ENCODE assay signal across 8 cellular contexts in genomic region chr19:1063030-1063908, GRCh38. TPM values are rescaled to one million over a fixed set of nuclear protein-coding genes. Genes with fewer than 3 reads are reported as not detected.
DNase-seq lines count a peak whose midpoint lies in the region; ATAC-seq, FAIRE-seq and TF ChIP-seq lines count a peak whose summit lies in the region.
"Had no signal": no experiment of that assay in that cellular context is flagged by ENCODE, and none has a peak within 500 bp of the region (broad histone marks: within the 10 kb centered on the region; RNA-seq: fewer than 3 reads in every experiment).

No MANE protein-coding gene starts in this region.

- no peak overlapping the region for H3K4me3 Mint-ChIP-seq in activated naive CD4-positive, alpha-beta T cell treated with anti-CD3 and anti-CD28 coated beads for 36 hours

- H3K4me3 ChIP-seq in spleen: no peak overlapping the region
- H3K4me3 ChIP-seq: gastroesophageal sphincter had no signal

- H3K27me3 Mint-ChIP-seq in activated naive CD4-positive, alpha-beta T cell treated with anti-CD3 and anti-CD28 coated beads for 36 hours (ENCODE audit: low read depth): no peaks in the 10 kb centered on the region

- no peak for ATAC-seq in HG02840 (IDR thresholded peaks at IDR 0.05; ENCODE audit: low FRiP score, unreplicated experiment)
- ATAC-seq: gastroesophageal sphincter had no signal

- H3K27ac ChIP-seq in RWPE1: peak overlapping the region; percentile 83; the same call in 1 of the 2 replicates
- H3K27ac ChIP-seq in spleen: peak overlapping the region in 1 of 8 donors; percentile 40
- H3K27ac ChIP-seq: gastroesophageal sphincter had no signal

- intact Hi-C loops in activated naive CD4-positive, alpha-beta T cell treated with anti-CD3 and anti-CD28 coated beads for 36 hours (cut with micrococcal nuclease): no loop called here
- intact Hi-C loops in spleen (cut with DNase I; ENCODE audit: low total_unique reads): no loop called here

- DNase-seq in GM19239 (ENCODE audit: insufficient read length, low spot score): no peak
- peak; percentile 39 for DNase-seq in RWPE1 (ENCODE audit: low spot score)
- peak; percentile 68 for DNase-seq in activated naive CD4-positive, alpha-beta T cell treated with anti-CD3 and anti-CD28 coated beads for 36 hours
- peak; percentile 88 for DNase-seq in spleen
- DNase-seq in A172 (ENCODE audit: low spot score): no peak
- no peak for DNase-seq in NCI-H524 (lab: John Stamatoyannopoulos, UW)

- TF ChIP-seq CTCF in RWPE1 (conservative IDR thresholded peaks at IDR 0.05; ENCODE audit: low read depth) (no peak), spleen (IDR thresholded peaks at IDR 0.05 in 8 of 11, conservative IDR thresholded peaks at IDR 0.05 in 3 of 11) (no peak)

- peaks cover 4 to 20% (median 15%) of the 10 kb centered on the region in 8 donors for H3K9me3 ChIP-seq in spleen

- peaks cover 0 to 10% (median 0%) of the 10 kb centered on the region in 7 donors for H3K27me3 ChIP-seq in spleen (replicated peaks in 1 of 7)

- H3K27ac Mint-ChIP-seq in activated naive CD4-positive, alpha-beta T cell treated with anti-CD3 and anti-CD28 coated beads for 36 hours: no peak overlapping the region

- H3K9me3 Mint-ChIP-seq in activated naive CD4-positive, alpha-beta T cell treated with anti-CD3 and anti-CD28 coated beads for 36 hours: no peaks in the 10 kb centered on the region

- peaks cover 22 to 52% (median 43%) of the 10 kb centered on the region in 6 donors for H3K4me1 ChIP-seq in spleen

- CTCF ChIA-PET in RWPE1 (lab: Yijun Ruan, JAX): no interaction called here
- CTCF ChIA-PET in activated naive CD4-positive, alpha-beta T cell treated with anti-CD3 and anti-CD28 coated beads for 36 hours (lab: Charles Lee): no interaction called here

- POLR2A ChIA-PET in RWPE1 (lab: Yijun Ruan, JAX; ENCODE audit: low non-redundant PET): no interaction called here

- TF ChIP-seq POLR2A in spleen (IDR thresholded peaks at IDR 0.05): no peak

- peaks cover 2 to 24% (median 9%) of the 10 kb centered on the region in 6 donors for H3K36me3 ChIP-seq in spleen

- FAIRE-seq in GM19239 (lab: Jason Lieb, UNC): peak; percentile 64

- WGBS in spleen, 5 donors: 78 to 93% (median 88%) methylated on average over 17 to 37 of the region's 37 CpGs

- peaks cover 17% of the 10 kb centered on the region for H3K4me1 Mint-ChIP-seq in activated naive CD4-positive, alpha-beta T cell treated with anti-CD3 and anti-CD28 coated beads for 36 hours (ENCODE audit: low read depth)

- H3K36me3 Mint-ChIP-seq in activated naive CD4-positive, alpha-beta T cell treated with anti-CD3 and anti-CD28 coated beads for 36 hours (ENCODE audit: low read depth): peaks cover 1% of the 10 kb centered on the region

RNA-seq across cellular contexts. Expression of gene ARHGAP45, which starts 3.7 kb away (rescaled TPM):
- 100 to 1,000 TPM; 123 to 136 TPM for total RNA-seq in activated naive CD4-positive, alpha-beta T cell treated with anti-CD3 and anti-CD28 coated beads for 36 hours
- total RNA-seq in spleen: 100 to 1,000 TPM; 161 to 258 (median 237) TPM
- 100 to 1,000 TPM; 205 to 356 (median 329) TPM for polyA plus RNA-seq in spleen
- 3.1 and 4.9 TPM in 2 replicates for total RNA-seq in A172 (2014; rRNA removed; shearing (Covaris generic))

RNA-seq across cellular contexts. Expression of gene ABCA7, which starts 23.4 kb away (rescaled TPM):
- total RNA-seq in activated naive CD4-positive, alpha-beta T cell treated with anti-CD3 and anti-CD28 coated beads for 36 hours: 10 to 100 TPM; 24.4 to 30.1 TPM
- total RNA-seq in spleen: 100 to 1,000 TPM in 3 of 7 donors, 10 to 100 TPM in 4; 64.6 to 162 (median 94.7) TPM
- 100 to 1,000 TPM in 2 of 3 donors, 10 to 100 TPM in 1; 67.5 to 197 (median 152) TPM for polyA plus RNA-seq in spleen
- total RNA-seq in A172 (2014; rRNA removed; shearing (Covaris generic)): 5.1 and 8.6 TPM in 2 replicates

RNA-seq across cellular contexts. Expression of gene POLR2E, which starts 31.9 kb away (rescaled TPM):
- total RNA-seq in activated naive CD4-positive, alpha-beta T cell treated with anti-CD3 and anti-CD28 coated beads for 36 hours: 100 to 1,000 TPM; 238 to 258 TPM
- total RNA-seq in spleen: 100 to 1,000 TPM; 106 to 152 (median 123) TPM
- 100 to 1,000 TPM in 2 of 3 donors, 10 to 100 TPM in 1; 70.8 to 144 (median 105) TPM for polyA plus RNA-seq in spleen
- total RNA-seq in A172 (2014; rRNA removed; shearing (Covaris generic)): 265 and 318 TPM in 2 replicates

RNA-seq across cellular contexts. Expression of gene CNN2, which starts 36.9 kb away (rescaled TPM):
- total RNA-seq in activated naive CD4-positive, alpha-beta T cell treated with anti-CD3 and anti-CD28 coated beads for 36 hours: 100 to 1,000 TPM; 104 TPM
- 100 to 1,000 TPM; 102 to 296 (median 233) TPM for total RNA-seq in spleen
- polyA plus RNA-seq in spleen: 100 to 1,000 TPM; 126 to 147 (median 140) TPM
- 219 and 243 TPM in 2 replicates for total RNA-seq in A172 (2014; rRNA removed; shearing (Covaris generic))

RNA-seq across cellular contexts. Expression of gene GPX4, which starts 40.5 kb away (rescaled TPM):
- total RNA-seq in activated naive CD4-positive, alpha-beta T cell treated with anti-CD3 and anti-CD28 coated beads for 36 hours: 100 to 1,000 TPM; 244 to 253 TPM
- 100 to 1,000 TPM; 138 to 275 (median 216) TPM for total RNA-seq in spleen
- polyA plus RNA-seq in spleen: 100 to 1,000 TPM; 480 to 562 (median 522) TPM
- total RNA-seq in A172 (2014; rRNA removed; shearing (Covaris generic)): 323 and 353 TPM in 2 replicates

Comparison
In these comparisons a context has a peak if more than half of its experiments do, and no peak if none do; other contexts are left out.
1. DNase-seq: peak in RWPE1 (single experiment), activated naive CD4-positive, alpha-beta T cell treated with anti-CD3 and anti-CD28 coated beads for 36 hours (single experiment) and spleen (single experiment); none in GM19239 (single experiment), A172 (single experiment) and NCI-H524 (0 of 2).
2. RNA of gene ARHGAP45, which starts 3.7 kb away (total RNA-seq): 161 to 258 TPM in spleen and 123 to 136 TPM in activated naive CD4-positive, alpha-beta T cell treated with anti-CD3 and anti-CD28 coated beads for 36 hours; 3.1 to 4.9 TPM in A172; every median in the first group is over 10 times any median in the second.